Comparison of ENCODE assay signal across 8 cellular contexts in the genomic region with DNA sequence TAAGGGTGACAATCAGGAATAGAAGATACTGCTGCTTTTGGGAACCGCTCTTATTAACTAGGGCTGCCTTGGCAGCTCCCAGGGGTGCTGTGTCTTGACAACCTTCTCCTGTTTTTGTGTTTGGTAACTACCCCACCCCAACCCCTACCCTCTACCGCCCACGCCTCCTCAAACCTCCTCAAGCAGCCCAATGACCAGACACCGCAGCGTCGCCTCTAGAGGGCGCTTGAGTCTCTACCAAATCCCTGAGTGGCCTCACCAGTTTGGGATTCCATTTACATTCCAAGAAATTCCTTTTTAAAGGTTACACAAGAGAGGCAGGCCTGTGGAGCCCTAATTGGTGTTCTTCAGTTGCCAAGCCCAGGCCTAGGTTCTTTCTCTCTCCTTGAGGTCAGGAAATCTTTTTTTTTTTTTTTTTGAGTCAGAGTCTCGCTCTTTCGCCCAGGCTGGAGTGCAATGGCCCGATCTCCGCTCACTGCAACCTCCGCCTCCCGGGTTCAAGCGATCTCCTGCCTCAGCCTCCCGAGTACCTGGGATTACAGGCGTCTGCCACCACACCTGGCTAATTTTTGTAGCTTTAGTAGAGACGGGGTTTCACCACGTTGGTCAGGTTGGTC.
DNase-seq lines count a peak whose midpoint lies in the region; ATAC-seq and TF ChIP-seq lines count a peak whose summit lies in the region.

No MANE protein-coding gene starts in this region.

- no peak overlapping the region for H3K4me3 ChIP-seq in fibroblast of lung (replicated peaks in 1 of 4; ENCODE audit: control extremely low read depth in 1 of 4, insufficient read depth in 1 of 4, low read depth in 3 of 4, low read length in 4 of 4)

- no peaks in the 10 kb centered on the region for H3K4me1 Mint-ChIP-seq in natural killer cell

- TF ChIP-seq CTCF in fibroblast of lung (conservative IDR thresholded peaks at IDR 0.05 in 1 of 2, IDR thresholded peaks at IDR 0.05 in 1 of 2; ENCODE audit: low read depth in 1 of 2, low read length in 2 of 2) (peak; percentile 78 to 81), natural killer cell (IDR thresholded peaks at IDR 0.05) (peak; percentile 12)

- H3K9me3 Mint-ChIP-seq in natural killer cell: no peaks in the 10 kb centered on the region

- no peak overlapping the region for H2AFZ ChIP-seq in fibroblast of lung (ENCODE audit: low read length)

- intact Hi-C loops in natural killer cell (cut with micrococcal nuclease): no loop called here

- no peak overlapping the region for H3K9ac ChIP-seq in fibroblast of lung (ENCODE audit: insufficient read depth, low read length)

- no peak for TF ChIP-seq EP300 in Ishikawa (IDR thresholded peaks at IDR 0.05; ENCODE audit: borderline replicate concordance)

- H3K27ac Mint-ChIP-seq in natural killer cell: no peak overlapping the region

- no peaks in the 10 kb centered on the region for H3K79me2 ChIP-seq in fibroblast of lung (ENCODE audit: control insufficient read depth, insufficient read depth, low read length)

- H3K4me1 ChIP-seq in fibroblast of lung (ENCODE audit: control insufficient read depth, extremely low read depth, insufficient read depth, low read length): no peaks in the 10 kb centered on the region

- H3K27me3 ChIP-seq in fibroblast of lung (ENCODE audit: control insufficient read depth, insufficient read depth, low read length): no peaks in the 10 kb centered on the region

- no peaks in the 10 kb centered on the region for H3K9me3 ChIP-seq in fibroblast of lung (ENCODE audit: control insufficient read depth, insufficient read depth, low read depth, low read length)

- DNase-seq in NCI-H510A treated with DMSO at 0.1 percent for 48 hours (lab: John Stamatoyannopoulos, UW) (peak; percentile 59), NCI-H510A (lab: John Stamatoyannopoulos, UW) (no peak), fibroblast of lung (ENCODE audit: low read depth in 2 of 2) (peak; percentile 82 to 86), natural killer cell (no peak)
- peak; percentile 30 for DNase-seq in activated CD4-positive, alpha-beta T cell treated with anti-CD3 and anti-CD28 coated beads for 48 hours

- peak; percentile 85 for TF ChIP-seq RAD21 in Ishikawa (IDR thresholded peaks at IDR 0.05; ENCODE audit: low read depth)

- peaks cover 0 to 4% of the 10 kb centered on the region in 2 donors for H3K27me3 Mint-ChIP-seq in natural killer cell (ENCODE audit: low read depth in 2 of 2)

- peak in 1 of 3 donors; percentile 47 for ATAC-seq in natural killer cell
- no peak for ATAC-seq in HG02970 (IDR thresholded peaks at IDR 0.05; ENCODE audit: low FRiP score, unreplicated experiment)
- ATAC-seq in GM18870 (IDR thresholded peaks at IDR 0.05; ENCODE audit: unreplicated experiment): no peak

- H3K27ac ChIP-seq in fibroblast of lung (ENCODE audit: insufficient read depth, low read length): no peak overlapping the region

- no peaks in the 10 kb centered on the region for H3K36me3 ChIP-seq in fibroblast of lung (ENCODE audit: control insufficient read depth, insufficient read depth, low read length)

- H3K4me3 Mint-ChIP-seq in natural killer cell: no peak overlapping the region

- H4K20me1 ChIP-seq in fibroblast of lung (ENCODE audit: control insufficient read depth, extremely low read depth, insufficient read depth, low read length): no peaks in the 10 kb centered on the region

- no peaks in the 10 kb centered on the region for H3K36me3 Mint-ChIP-seq in natural killer cell

- H3K4me2 ChIP-seq in fibroblast of lung (ENCODE audit: extremely low read depth, insufficient read depth, low read length): peak overlapping the region; percentile 23

TF ChIP-seq in Ishikawa, 13 proteins besides CTCF, POLR2A, EP300 and RAD21:
- TF ChIP-seq CREB1 (IDR thresholded peaks at IDR 0.05; ENCODE audit: low read depth): no peak
- TF ChIP-seq, protein P1, sequence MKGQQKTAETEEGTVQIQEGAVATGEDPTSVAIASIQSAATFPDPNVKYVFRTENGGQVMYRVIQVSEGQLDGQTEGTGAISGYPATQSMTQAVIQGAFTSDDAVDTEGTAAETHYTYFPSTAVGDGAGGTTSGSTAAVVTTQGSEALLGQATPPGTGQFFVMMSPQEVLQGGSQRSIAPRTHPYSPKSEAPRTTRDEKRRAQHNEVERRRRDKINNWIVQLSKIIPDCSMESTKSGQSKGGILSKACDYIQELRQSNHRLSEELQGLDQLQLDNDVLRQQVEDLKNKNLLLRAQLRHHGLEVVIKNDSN (IDR thresholded peaks at IDR 0.05): no peak
- peak; percentile 86 for TF ChIP-seq TEAD4 (IDR thresholded peaks at IDR 0.05)
- TF ChIP-seq, protein P2, sequence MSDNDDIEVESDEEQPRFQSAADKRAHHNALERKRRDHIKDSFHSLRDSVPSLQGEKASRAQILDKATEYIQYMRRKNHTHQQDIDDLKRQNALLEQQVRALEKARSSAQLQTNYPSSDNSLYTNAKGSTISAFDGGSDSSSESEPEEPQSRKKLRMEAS (IDR thresholded peaks at IDR 0.05): no peak
- peak; percentile 69 for TF ChIP-seq CEBPB (IDR thresholded peaks at IDR 0.05)
- TF ChIP-seq FOXM1 (IDR thresholded peaks at IDR 0.05; ENCODE audit: borderline replicate concordance, low read depth): no peak
- TF ChIP-seq EGR1 (IDR thresholded peaks at IDR 0.05): peak; percentile 84

Comparison
In these comparisons a context has a peak if more than half of its experiments do, and no peak if none do; other contexts are left out.
1. DNase-seq: peak in NCI-H510A treated with DMSO at 0.1 percent for 48 hours (single experiment), activated CD4-positive, alpha-beta T cell treated with anti-CD3 and anti-CD28 coated beads for 48 hours (single experiment) and fibroblast of lung (2 of 2); none in NCI-H510A (single experiment) and natural killer cell (single experiment).